In the genomic region with DNA sequence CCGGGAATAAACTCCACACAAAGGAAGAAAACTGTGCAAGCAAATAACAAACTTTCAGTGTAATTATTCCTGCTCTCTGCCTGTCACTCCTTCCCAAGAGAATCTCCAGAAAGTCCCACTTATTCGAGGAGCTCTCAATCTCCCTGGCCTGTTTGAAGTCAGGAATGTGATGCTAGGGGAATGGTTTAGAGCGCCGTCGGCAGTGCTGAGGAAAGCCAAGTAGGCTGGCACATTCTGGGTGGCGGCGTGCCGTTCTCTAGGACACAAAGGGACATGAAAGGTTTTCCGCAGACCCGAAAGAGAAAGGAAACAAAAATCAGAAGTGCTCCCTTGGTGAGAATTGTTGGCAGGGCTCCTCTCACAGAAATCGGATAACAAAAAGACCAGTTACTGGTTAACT, we compare ENCODE assay signal across 11 cellular contexts.
DNase-seq lines count a peak whose midpoint lies in the region; ATAC-seq and TF ChIP-seq lines count a peak whose summit lies in the region.
"Had no signal": no experiment of that assay in that cellular context is flagged by ENCODE, and none has a peak within 500 bp of the region (broad histone marks: within the 10 kb centered on the region; RNA-seq: fewer than 3 reads in every experiment).

No MANE protein-coding gene starts in this region.

- H2AFZ ChIP-seq in neuron (ENCODE audit: low read depth, low read length): peak overlapping the region; percentile 29

- H3K4me3 Mint-ChIP-seq in activated T-helper 2 cell treated with anti-CD3 and anti-CD28 coated beads, Interferon-gamma antibody, Interleukin-2, Interleukin-4, amounts not matched to agents 10 μg/mL and 5 μg/mL and 100 μg/mL, durations not matched to agents 14 hours and 24 hours and 36 hours (ENCODE audit: low read depth): no peak overlapping the region
- H3K4me3 Mint-ChIP-seq: CD4-positive, CD25-positive, alpha-beta regulatory T cell; stimulated activated naive CD8-positive, alpha-beta T cell treated with anti-CD3 and anti-CD28 coated beads, Interleukin-15, amount 100 ng/mL, for 72 hours had no signal

- TF ChIP-seq CTCF in AG04449 (IDR thresholded peaks at IDR 0.05; ENCODE audit: insufficient read depth, low read length, missing control alignments): no peak
- no peak for TF ChIP-seq CTCF in fibroblast of villous mesenchyme (IDR thresholded peaks at IDR 0.05; ENCODE audit: insufficient read depth, low read depth, low read length)

- H3K27ac Mint-ChIP-seq in activated T-helper 2 cell treated with anti-CD3 and anti-CD28 coated beads, Interferon-gamma antibody, Interleukin-2, Interleukin-4, amounts not matched to agents 10 μg/mL and 5 μg/mL and 100 μg/mL, durations not matched to agents 14 hours and 24 hours and 36 hours: no peak overlapping the region
- H3K27ac Mint-ChIP-seq: CD4-positive, CD25-positive, alpha-beta regulatory T cell; stimulated activated naive CD8-positive, alpha-beta T cell treated with anti-CD3 and anti-CD28 coated beads, Interleukin-15, amount 100 ng/mL, for 72 hours had no signal

- no peaks in the 10 kb centered on the region for H3K9me3 ChIP-seq in neuron (ENCODE audit: low read length)

- no peaks in the 10 kb centered on the region for H3K9me3 Mint-ChIP-seq in activated T-helper 2 cell treated with anti-CD3 and anti-CD28 coated beads, Interferon-gamma antibody, Interleukin-2, Interleukin-4, amounts not matched to agents 10 μg/mL and 5 μg/mL and 100 μg/mL, durations not matched to agents 14 hours and 24 hours and 36 hours
- H3K9me3 Mint-ChIP-seq: stimulated activated naive CD8-positive, alpha-beta T cell treated with anti-CD3 and anti-CD28 coated beads, Interleukin-15, amount 100 ng/mL, for 72 hours had no signal

- no peaks in the 10 kb centered on the region for H3K36me3 ChIP-seq in neuron (ENCODE audit: insufficient read depth, low read length)

- POLR2A ChIA-PET in AG04449 (lab: Yijun Ruan, JAX): no interaction called here
- POLR2A ChIA-PET in HEK293T (lab: Yijun Ruan, JAX): no interaction called here

- H3K4me1 Mint-ChIP-seq in activated T-helper 2 cell treated with anti-CD3 and anti-CD28 coated beads, Interferon-gamma antibody, Interleukin-2, Interleukin-4, amounts not matched to agents 10 μg/mL and 5 μg/mL and 100 μg/mL, durations not matched to agents 14 hours and 24 hours and 36 hours (ENCODE audit: low read depth): no peaks in the 10 kb centered on the region
- H3K4me1 Mint-ChIP-seq: CD4-positive, CD25-positive, alpha-beta regulatory T cell had no signal

- no peaks in the 10 kb centered on the region for H3K36me3 Mint-ChIP-seq in activated T-helper 2 cell treated with anti-CD3 and anti-CD28 coated beads, Interferon-gamma antibody, Interleukin-2, Interleukin-4, amounts not matched to agents 10 μg/mL and 5 μg/mL and 100 μg/mL, durations not matched to agents 14 hours and 24 hours and 36 hours (ENCODE audit: low read depth)
- H3K36me3 Mint-ChIP-seq: CD4-positive, CD25-positive, alpha-beta regulatory T cell had no signal

- CTCF ChIA-PET in AG04449 (lab: Yijun Ruan, JAX) (interaction anchor here (0.7 to 10.1 kb wide), 5 partner anchors 13 to 937 kb away, joined by 3 to 425 read pairs (median 4); no protein-coding TSS in a partner anchor), HEK293T (lab: Yijun Ruan, JAX) (no interaction called here)

- H3K4me3 ChIP-seq in AG04449 (ENCODE audit: low read depth, low read length) (peak overlapping the region; percentile 36), fibroblast of villous mesenchyme (ENCODE audit: low read depth, low read length) (no peak overlapping the region), neuron (ENCODE audit: low read length) (no peak overlapping the region)

- ATAC-seq in HG02973 (IDR thresholded peaks at IDR 0.05; ENCODE audit: unreplicated experiment) (no peak), HG03025 (IDR thresholded peaks at IDR 0.05; ENCODE audit: low FRiP score, unreplicated experiment) (no peak)

- no peaks in the 10 kb centered on the region for H3K27me3 ChIP-seq in neuron (ENCODE audit: insufficient read depth, low read length)

- DNase-seq in AG04449 (ENCODE audit: low read depth, low spot score) (no peak), NCI-H1694 treated with DMSO at 0.1 percent for 48 hours (lab: John Stamatoyannopoulos, UW) (peak; percentile 68), fibroblast of villous mesenchyme (ENCODE audit: low read depth) (peak; percentile 3), HEK293T (ENCODE audit: extremely low spot score) (no peak)
- no peak for DNase-seq in activated T-helper 2 cell treated with anti-CD3 and anti-CD28 coated beads, Interferon-gamma antibody, Interleukin-2, Interleukin-4, amounts not matched to agents 10 μg/mL and 5 μg/mL and 100 μg/mL, durations not matched to agents 14 hours and 24 hours and 36 hours (ENCODE audit: low spot score)
- DNase-seq: effector CD8-positive, alpha-beta T cell had no signal

- H3K27me3 Mint-ChIP-seq in activated T-helper 2 cell treated with anti-CD3 and anti-CD28 coated beads, Interferon-gamma antibody, Interleukin-2, Interleukin-4, amounts not matched to agents 10 μg/mL and 5 μg/mL and 100 μg/mL, durations not matched to agents 14 hours and 24 hours and 36 hours (ENCODE audit: low read depth): peaks cover 7% of the 10 kb centered on the region

- H3K4me1 ChIP-seq in neuron (ENCODE audit: insufficient read depth, low read length): peaks cover 7% of the 10 kb centered on the region

- intact Hi-C loops in activated T-helper 2 cell treated with anti-CD3 and anti-CD28 coated beads, Interferon-gamma antibody, Interleukin-2, Interleukin-4, amounts not matched to agents 10 μg/mL and 5 μg/mL and 100 μg/mL, durations not matched to agents 14 hours and 24 hours and 36 hours (cut with micrococcal nuclease): loop anchor here (10.0 kb wide), 1 partner anchor 778 kb away; no protein-coding TSS in a partner anchor

TF ChIP-seq in HEK293T, 16 proteins besides CTCF, POLR2A, EP300 and RAD21:
- no peak for TF ChIP-seq TARDBP (IDR thresholded peaks at IDR 0.05)
- no peak for TF ChIP-seq ARNT (IDR thresholded peaks at IDR 0.05)
- TF ChIP-seq HDGF (IDR thresholded peaks at IDR 0.05; ENCODE audit: borderline replicate concordance): no peak
- TF ChIP-seq, protein P1, sequence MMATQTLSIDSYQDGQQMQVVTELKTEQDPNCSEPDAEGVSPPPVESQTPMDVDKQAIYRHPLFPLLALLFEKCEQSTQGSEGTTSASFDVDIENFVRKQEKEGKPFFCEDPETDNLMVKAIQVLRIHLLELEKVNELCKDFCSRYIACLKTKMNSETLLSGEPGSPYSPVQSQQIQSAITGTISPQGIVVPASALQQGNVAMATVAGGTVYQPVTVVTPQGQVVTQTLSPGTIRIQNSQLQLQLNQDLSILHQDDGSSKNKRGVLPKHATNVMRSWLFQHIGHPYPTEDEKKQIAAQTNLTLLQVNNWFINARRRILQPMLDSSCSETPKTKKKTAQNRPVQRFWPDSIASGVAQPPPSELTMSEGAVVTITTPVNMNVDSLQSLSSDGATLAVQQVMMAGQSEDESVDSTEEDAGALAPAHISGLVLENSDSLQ (IDR thresholded peaks at IDR 0.05): no peak
- TF ChIP-seq SUZ12 (IDR thresholded peaks at IDR 0.05): no peak
- no peak for TF ChIP-seq CTBP1 (IDR thresholded peaks at IDR 0.05; ENCODE audit: borderline replicate concordance)
- TF ChIP-seq BHLHE40 (IDR thresholded peaks at IDR 0.05; ENCODE audit: borderline replicate concordance): no peak
- TF ChIP-seq FOXM1 (IDR thresholded peaks at IDR 0.05; ENCODE audit: borderline replicate concordance): no peak
- no peak for TF ChIP-seq LEF1 (IDR thresholded peaks at IDR 0.05; ENCODE audit: borderline replicate concordance)
- no peak for TF ChIP-seq FOXA1 (IDR thresholded peaks at IDR 0.05)
- TF ChIP-seq ZNF384 (IDR thresholded peaks at IDR 0.05): no peak
- no peak for TF ChIP-seq L3MBTL2 (conservative IDR thresholded peaks at IDR 0.05)
- no peak for TF ChIP-seq FOXK2 (IDR thresholded peaks at IDR 0.05)
- no peak for TF ChIP-seq NFRKB (IDR thresholded peaks at IDR 0.05)
- no peak for TF ChIP-seq ELF4 (IDR thresholded peaks at IDR 0.05)
- no peak for TF ChIP-seq SP1 (IDR thresholded peaks at IDR 0.05)

Comparison
In these comparisons a context has a peak if more than half of its experiments do, and no peak if none do; other contexts are left out.
1. DNase-seq: peak in NCI-H1694 treated with DMSO at 0.1 percent for 48 hours (single experiment) and fibroblast of villous mesenchyme (single experiment); none in AG04449 (single experiment), activated T-helper 2 cell treated with anti-CD3 and anti-CD28 coated beads, Interferon-gamma antibody, Interleukin-2, Interleukin-4, amounts not matched to agents 10 μg/mL and 5 μg/mL and 100 μg/mL, durations not matched to agents 14 hours and 24 hours and 36 hours (single experiment) and HEK293T (single experiment).